Comparison of ENCODE assay signal across 21 cellular contexts in genomic region chr7:51182767-51183166, GRCh38.
DNase-seq lines count a peak whose midpoint lies in the region; ATAC-seq and TF ChIP-seq lines count a peak whose summit lies in the region.
"Had no signal": no experiment of that assay in that cellular context is flagged by ENCODE, and none has a peak within 500 bp of the region (broad histone marks: within the 10 kb centered on the region; RNA-seq: fewer than 3 reads in every experiment).

No MANE protein-coding gene starts in this region.

- no peak overlapping the region for H3K23ac ChIP-seq in IMR-90 (ENCODE audit: low read depth, low read length)

- 0 out of 2 replicates have a peak, but pooled peaks cover 6% of the 10 kb centered on the region for H3K36me3 Mint-ChIP-seq in WTC11
- no peaks in the 10 kb centered on the region for H3K36me3 Mint-ChIP-seq in activated naive CD4-positive, alpha-beta T cell treated with anti-CD3 and anti-CD28 coated beads, Interleukin-2, amount 50 U/mL, for 72 hours
- no peaks in the 10 kb centered on the region for H3K36me3 Mint-ChIP-seq in effector memory CD8-positive, alpha-beta T cell (ENCODE audit: insufficient read depth)
- H3K36me3 Mint-ChIP-seq: CD4-positive, alpha-beta memory T cell had no signal

- POLR2A ChIA-PET in IMR-90 (lab: Charles Lee; ENCODE audit: unreplicated experiment): no interaction called here
- POLR2A ChIA-PET in WTC11 (lab: Charles Lee): no interaction called here

- peak overlapping the region; percentile 26 for H2AK9ac ChIP-seq in IMR-90 (replicated peaks; ENCODE audit: low read depth, low read length, poor library complexity)

- CTCF ChIA-PET in IMR-90 (lab: Yijun Ruan, JAX): no interaction called here
- CTCF ChIA-PET in WTC11 (lab: Charles Lee): interaction anchor here (0.8 to 3.3 kb wide), 2 partner anchors 20 to 42 kb away, joined by 4 to 20 read pairs; no protein-coding TSS in a partner anchor

- H3K9me1 ChIP-seq in IMR-90 (ENCODE audit: insufficient read depth, low read length): no peaks in the 10 kb centered on the region

- no peak overlapping the region for H4K91ac ChIP-seq in IMR-90 (ENCODE audit: insufficient read depth, low read depth, low read length)

- H2AFZ ChIP-seq in IMR-90 (replicated peaks; ENCODE audit: low read length, poor library complexity): peak overlapping the region; percentile 43

- H4K8ac ChIP-seq in IMR-90 (ENCODE audit: low read depth in 2 of 2, low read length in 2 of 2): no peak overlapping the region

- H3K4me3 Mint-ChIP-seq in WTC11: no peak overlapping the region
- H3K4me3 Mint-ChIP-seq in effector memory CD8-positive, alpha-beta T cell: no peak overlapping the region
- H3K4me3 Mint-ChIP-seq: CD4-positive, alpha-beta memory T cell had no signal

- no peak overlapping the region for H3K27ac ChIP-seq in IMR-90 (ENCODE audit: insufficient read depth, low read length)
- H3K27ac ChIP-seq: HL-60 had no signal

- no peak overlapping the region for H3K56ac ChIP-seq in IMR-90 (ENCODE audit: extremely low read depth, insufficient read depth, low read length)

- dilution Hi-C loops in IMR-90 (cut with HindIII; ENCODE audit: low sequenced_read_pairs, unreplicated experiment): no loop called here

- H3K9ac ChIP-seq in IMR-90 (ENCODE audit: low read depth, low read length): no peak overlapping the region

- ATAC-seq in IMR-90 (ENCODE audit: low read depth) (no peak), WTC11 (no peak), left ventricle myocardium superior (peak; percentile 61), sciatic nerve (peak; percentile 74)
- no peak for ATAC-seq in activated naive CD4-positive, alpha-beta T cell treated with anti-CD3 and anti-CD28 coated beads, Interleukin-2, amount 50 U/mL, for 72 hours
- ATAC-seq in effector memory CD8-positive, alpha-beta T cell (replicated peaks): no peak
- ATAC-seq: HCT116 had no signal

- intact Hi-C loops in IMR-90 (cut with micrococcal nuclease): no loop called here
- intact Hi-C loops in left ventricle myocardium superior (cut with micrococcal nuclease): no loop called here
- intact Hi-C loops in sciatic nerve (cut with DNase I): loop anchor here (10.0 kb wide), 1 partner anchor 182 kb away; no protein-coding TSS in a partner anchor

- no peak overlapping the region for H2BK15ac ChIP-seq in IMR-90 (ENCODE audit: low read depth, low read length)

- no peaks in the 10 kb centered on the region for H3K9me3 ChIP-seq in IMR-90 (ENCODE audit: control insufficient read depth, insufficient read depth, low read length)
- H3K9me3 ChIP-seq: MG63 had no signal

- no peak overlapping the region for H2BK120ac ChIP-seq in IMR-90 (ENCODE audit: low read depth, low read length)

- H2BK5ac ChIP-seq in IMR-90 (ENCODE audit: low read depth, low read length, poor library complexity, severe bottlenecking): no peak overlapping the region

- H2BK20ac ChIP-seq in IMR-90 (ENCODE audit: low read depth, low read length): no peak overlapping the region

- H3K14ac ChIP-seq in IMR-90 (replicated peaks; ENCODE audit: low read depth, low read length): no peak overlapping the region

- H3K36me3 ChIP-seq in IMR-90 (ENCODE audit: control insufficient read depth, insufficient read depth, low read length): no peaks in the 10 kb centered on the region
- H3K36me3 ChIP-seq: MG63 had no signal

- no peaks in the 10 kb centered on the region for H3K4me1 ChIP-seq in IMR-90 (ENCODE audit: control insufficient read depth, insufficient read depth, low read length)

- WGBS in IMR-90 (ENCODE audit: extremely low coverage in 2 of 2, insufficient read length in 1 of 2), 2 experiments: no CpG with 5 or more reads among the region's 6 CpGs

- TF ChIP-seq RAD21 in IMR-90 (IDR thresholded peaks at IDR 0.05; ENCODE audit: low read length): no peak

- H3K4ac ChIP-seq in IMR-90 (ENCODE audit: low read depth, low read length): no peak overlapping the region

- no peak overlapping the region for H3K4me3 ChIP-seq in IMR-90 (ENCODE audit: insufficient read depth, low read depth, low read length)
- H3K4me3 ChIP-seq: MG63 had no signal

- no peak for TF ChIP-seq POLR2A in IMR-90 (IDR thresholded peaks at IDR 0.05; ENCODE audit: low read depth, low read length)

- no peak overlapping the region for H3K4me2 ChIP-seq in IMR-90 (ENCODE audit: low read depth, low read length)

- H3K9me3 Mint-ChIP-seq in WTC11: no peaks in the 10 kb centered on the region
- H3K9me3 Mint-ChIP-seq in activated naive CD4-positive, alpha-beta T cell treated with anti-CD3 and anti-CD28 coated beads, Interleukin-2, amount 50 U/mL, for 72 hours: no peaks in the 10 kb centered on the region
- no peaks in the 10 kb centered on the region for H3K9me3 Mint-ChIP-seq in effector memory CD8-positive, alpha-beta T cell
- H3K9me3 Mint-ChIP-seq: CD4-positive, alpha-beta memory T cell had no signal

- H4K5ac ChIP-seq in IMR-90 (ENCODE audit: low read depth, low read length): no peak overlapping the region

- DNase-seq in IMR-90: no peak
- DNase-seq in WTC11 (ENCODE audit: low spot score): no peak
- DNase-seq in left ventricle myocardium superior: no peak
- no peak for DNase-seq in sciatic nerve (ENCODE audit: low spot score)
- no peak for DNase-seq in activated naive CD4-positive, alpha-beta T cell treated with anti-CD3 and anti-CD28 coated beads, Interleukin-2, amount 50 U/mL, for 72 hours (ENCODE audit: low spot score in 2 of 2)
- DNase-seq in activated CD8-positive, alpha-beta memory T cell treated with anti-CD3 and anti-CD28 coated beads for 24 hours: no peak
- DNase-seq in effector memory CD8-positive, alpha-beta T cell: no peak
- DNase-seq: C1 segment of cervical spinal cord; CD4-positive, alpha-beta memory T cell; COR-L47; DMS53; GOT3; MG63; NCI-H2029; NCI-H446 treated with DMSO at 0.1 percent for 48 hours; NCI-H526; NCI-H82; RPMI8226; SHP77 treated with DMSO at 0.1 percent for 48 hours had no signal

- no peaks in the 10 kb centered on the region for H4K20me1 ChIP-seq in IMR-90 (ENCODE audit: insufficient read depth, low read length)

- H3K18ac ChIP-seq in IMR-90 (ENCODE audit: low read depth, low read length): no peak overlapping the region

- no peaks in the 10 kb centered on the region for H3K27me3 Mint-ChIP-seq in WTC11 (ENCODE audit: low read depth)
- H3K27me3 Mint-ChIP-seq in effector memory CD8-positive, alpha-beta T cell: peaks cover 14 to 26% of the 10 kb centered on the region in 2 donors

- TF ChIP-seq CTCF in IMR-90 (conservative IDR thresholded peaks at IDR 0.05; ENCODE audit: low read depth, low read length) (no peak), WTC11 (IDR thresholded peaks at IDR 0.05) (no peak)

- in situ Hi-C loops in IMR-90 (cut with MboI; ENCODE audit: low sequenced_read_pairs): no loop called here

- no peak overlapping the region for H2AK5ac ChIP-seq in IMR-90 (ENCODE audit: low read depth, low read length)

- no peaks in the 10 kb centered on the region for H3K27me3 ChIP-seq in IMR-90 (ENCODE audit: control insufficient read depth, insufficient read depth, low read length)
- H3K27me3 ChIP-seq: MG63 had no signal

- no peaks in the 10 kb centered on the region for H3K79me1 ChIP-seq in IMR-90 (ENCODE audit: low read depth in 1 of 2, low read length in 2 of 2)

- peak overlapping the region; percentile 68 for H3K27ac Mint-ChIP-seq in WTC11
- no peak overlapping the region for H3K27ac Mint-ChIP-seq in activated naive CD4-positive, alpha-beta T cell treated with anti-CD3 and anti-CD28 coated beads, Interleukin-2, amount 50 U/mL, for 72 hours
- H3K27ac Mint-ChIP-seq in effector memory CD8-positive, alpha-beta T cell: no peak overlapping the region
- H3K27ac Mint-ChIP-seq: CD4-positive, alpha-beta memory T cell had no signal

- peaks cover 16% of the 10 kb centered on the region for H3K4me1 Mint-ChIP-seq in WTC11
- H3K4me1 Mint-ChIP-seq in effector memory CD8-positive, alpha-beta T cell (ENCODE audit: low read depth in 2 of 2): no peaks in the 10 kb centered on the region
- H3K4me1 Mint-ChIP-seq: CD4-positive, alpha-beta memory T cell had no signal

- no TSS peak for BruUV-seq in IMR-90 (replicated peaks; lab: Mats Ljungman, UMichigan)

TF ChIP-seq in IMR-90, 13 proteins besides CTCF, POLR2A, EP300 and RAD21 (continues in another document):
- TF ChIP-seq USF2 (IDR thresholded peaks at IDR 0.05; ENCODE audit: low read depth, low read length) (no peak), MAFK (IDR thresholded peaks at IDR 0.05; ENCODE audit: low read depth, low read length) (no peak), CEBPB (IDR thresholded peaks at IDR 0.05; ENCODE audit: low read depth, low read length) (no peak), FOS (IDR thresholded peaks at IDR 0.05; ENCODE audit: low read depth, low read length) (no peak), MXI1 (IDR thresholded peaks at IDR 0.05; ENCODE audit: borderline replicate concordance, low read depth, low read length) (no peak), BHLHE40 (IDR thresholded peaks at IDR 0.05; ENCODE audit: low read depth, low read length) (no peak), RCOR1 (IDR thresholded peaks at IDR 0.05; ENCODE audit: insufficient replicate concordance, low read length) (no peak)

TF ChIP-seq in WTC11, 78 proteins besides CTCF, POLR2A, EP300 and RAD21 (continues in another document):
- no peak for TF ChIP-seq ZNF263 (CRISPR knock-in tag; IDR thresholded peaks at IDR 0.05; ENCODE audit: low read depth)
- no peak for TF ChIP-seq KAT7 (CRISPR knock-in tag; IDR thresholded peaks at IDR 0.05; ENCODE audit: borderline replicate concordance)
- TF ChIP-seq IRF2 (CRISPR knock-in tag; IDR thresholded peaks at IDR 0.05; ENCODE audit: borderline replicate concordance, low read depth): no peak
- TF ChIP-seq ATF2 (CRISPR knock-in tag; IDR thresholded peaks at IDR 0.05; ENCODE audit: borderline replicate concordance, low read depth): no peak
- no peak for TF ChIP-seq TP53 (CRISPR knock-in tag; IDR thresholded peaks at IDR 0.05)
- TF ChIP-seq ESRRA (CRISPR knock-in tag; IDR thresholded peaks at IDR 0.05; ENCODE audit: borderline replicate concordance): no peak
- no peak for TF ChIP-seq GABPB1 (CRISPR knock-in tag; IDR thresholded peaks at IDR 0.05)
- TF ChIP-seq CBFB (CRISPR knock-in tag; IDR thresholded peaks at IDR 0.05; ENCODE audit: low read depth): no peak
- no peak for TF ChIP-seq ZNF317 (CRISPR knock-in tag; IDR thresholded peaks at IDR 0.05; ENCODE audit: borderline replicate concordance, low read depth)
- no peak for TF ChIP-seq ZNF138 (CRISPR knock-in tag; conservative IDR thresholded peaks at IDR 0.05)
- TF ChIP-seq ZNF121 (CRISPR knock-in tag; IDR thresholded peaks at IDR 0.05): no peak

Comparison
In these comparisons a context has a peak if more than half of its experiments do, and no peak if none do; other contexts are left out.
1. ATAC-seq: peak in left ventricle myocardium superior (single experiment) and sciatic nerve (single experiment); none in IMR-90 (single experiment), WTC11 (single experiment), activated naive CD4-positive, alpha-beta T cell treated with anti-CD3 and anti-CD28 coated beads, Interleukin-2, amount 50 U/mL, for 72 hours (0 of 2) and effector memory CD8-positive, alpha-beta T cell (single experiment).